1 cellular context compared by ENCODE assay signal in the genomic region with DNA sequence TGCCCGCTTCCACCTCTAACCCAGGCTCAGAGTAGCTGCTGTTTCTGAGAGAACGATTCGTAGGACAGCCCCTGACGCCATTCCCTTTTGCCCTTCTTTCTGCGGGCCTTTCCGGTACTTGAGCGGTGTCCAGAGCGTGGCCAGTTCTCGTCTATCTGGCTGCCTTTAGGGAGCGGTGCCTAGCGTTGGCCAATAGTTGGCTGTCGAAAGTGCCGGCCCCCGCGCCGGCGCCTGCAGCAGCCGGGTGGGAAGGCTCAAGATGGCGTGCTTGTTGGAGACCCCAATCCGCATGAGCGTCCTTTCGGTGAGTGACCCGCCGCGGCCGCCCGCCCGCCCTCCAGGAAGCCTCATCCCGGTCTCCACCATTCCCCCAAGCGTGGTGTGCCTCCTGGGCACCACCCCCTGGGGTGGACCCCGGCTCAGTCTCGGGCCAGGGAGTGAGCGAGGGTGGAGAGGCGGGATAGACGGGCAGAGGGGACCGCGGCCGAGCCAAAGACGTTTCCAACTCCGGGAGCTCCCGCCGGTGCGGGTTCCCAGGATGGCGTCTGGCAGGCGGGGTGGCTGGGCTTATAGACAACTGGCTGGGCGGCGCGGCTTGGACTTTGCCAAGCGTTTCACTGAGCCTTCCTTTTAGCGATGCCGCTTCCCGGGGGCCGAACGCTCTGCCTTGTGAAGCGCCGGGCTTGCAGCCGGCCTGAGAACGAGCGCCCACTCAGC.
TF ChIP-seq lines count a peak whose summit lies in the region.

Gene ARMC8, plus strand, starts transcription at position 6 of the 717 bp plus-strand sequence. Its CDS starts 254 bp downstream, at position 260.

TF ChIP-seq in GM12878, 131 proteins besides CTCF, POLR2A, EP300 and RAD21 (continued from another document):
- TF ChIP-seq E4F1 (IDR thresholded peaks at IDR 0.05; ENCODE audit: borderline replicate concordance, partially characterized antibody) (no peak), PAX5 (IDR thresholded peaks at IDR 0.05; ENCODE audit: borderline replicate concordance, low read depth, low read length) (no peak), FOS (IDR thresholded peaks at IDR 0.05; ENCODE audit: borderline replicate concordance, extremely low read depth, insufficient read length) (no peak), USF2 (IDR thresholded peaks at IDR 0.05; ENCODE audit: borderline replicate concordance, low read depth, low read length) (no peak), PAX8 (IDR thresholded peaks at IDR 0.05) (no peak), POU2F2 (IDR thresholded peaks at IDR 0.05; ENCODE audit: borderline replicate concordance, low read depth, low read length) (0 out of 3 replicates have a peak, but pooled peaks have one; percentile 45), DPF2 (IDR thresholded peaks at IDR 0.05) (peak; percentile 53), ZZZ3 (IDR thresholded peaks at IDR 0.05; ENCODE audit: control insufficient read depth, insufficient read length, low read depth) (no peak), HDGF (IDR thresholded peaks at IDR 0.05) (no peak), YBX1 (IDR thresholded peaks at IDR 0.05) (no peak), MEF2A (IDR thresholded peaks at IDR 0.05; ENCODE audit: insufficient read depth, low read depth, low read length) (no peak), ZBTB11 (CRISPR knock-in tag; IDR thresholded peaks at IDR 0.05) (no peak), BMI1 (IDR thresholded peaks at IDR 0.05; ENCODE audit: borderline replicate concordance) (no peak), HDAC2 (IDR thresholded peaks at IDR 0.05) (no peak), RUNX3 (IDR thresholded peaks at IDR 0.05; ENCODE audit: low read length) (no peak; the same call in 1 of the 2 replicates)
- TF ChIP-seq, protein P1, sequence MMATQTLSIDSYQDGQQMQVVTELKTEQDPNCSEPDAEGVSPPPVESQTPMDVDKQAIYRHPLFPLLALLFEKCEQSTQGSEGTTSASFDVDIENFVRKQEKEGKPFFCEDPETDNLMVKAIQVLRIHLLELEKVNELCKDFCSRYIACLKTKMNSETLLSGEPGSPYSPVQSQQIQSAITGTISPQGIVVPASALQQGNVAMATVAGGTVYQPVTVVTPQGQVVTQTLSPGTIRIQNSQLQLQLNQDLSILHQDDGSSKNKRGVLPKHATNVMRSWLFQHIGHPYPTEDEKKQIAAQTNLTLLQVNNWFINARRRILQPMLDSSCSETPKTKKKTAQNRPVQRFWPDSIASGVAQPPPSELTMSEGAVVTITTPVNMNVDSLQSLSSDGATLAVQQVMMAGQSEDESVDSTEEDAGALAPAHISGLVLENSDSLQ (IDR thresholded peaks at IDR 0.05): peak; percentile 37; the same call in 1 of the 2 replicates
- TF ChIP-seq, protein P2, sequence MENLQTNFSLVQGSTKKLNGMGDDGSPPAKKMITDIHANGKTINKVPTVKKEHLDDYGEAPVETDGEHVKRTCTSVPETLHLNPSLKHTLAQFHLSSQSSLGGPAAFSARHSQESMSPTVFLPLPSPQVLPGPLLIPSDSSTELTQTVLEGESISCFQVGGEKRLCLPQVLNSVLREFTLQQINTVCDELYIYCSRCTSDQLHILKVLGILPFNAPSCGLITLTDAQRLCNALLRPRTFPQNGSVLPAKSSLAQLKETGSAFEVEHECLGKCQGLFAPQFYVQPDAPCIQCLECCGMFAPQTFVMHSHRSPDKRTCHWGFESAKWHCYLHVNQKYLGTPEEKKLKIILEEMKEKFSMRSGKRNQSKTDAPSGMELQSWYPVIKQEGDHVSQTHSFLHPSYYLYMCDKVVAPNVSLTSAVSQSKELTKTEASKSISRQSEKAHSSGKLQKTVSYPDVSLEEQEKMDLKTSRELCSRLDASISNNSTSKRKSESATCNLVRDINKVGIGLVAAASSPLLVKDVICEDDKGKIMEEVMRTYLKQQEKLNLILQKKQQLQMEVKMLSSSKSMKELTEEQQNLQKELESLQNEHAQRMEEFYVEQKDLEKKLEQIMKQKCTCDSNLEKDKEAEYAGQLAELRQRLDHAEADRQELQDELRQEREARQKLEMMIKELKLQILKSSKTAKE (IDR thresholded peaks at IDR 0.05; ENCODE audit: low read depth, poor library complexity, severe bottlenecking): peak; percentile 77
